ENCODE assay signal across 27 cellular contexts in the genomic region with DNA sequence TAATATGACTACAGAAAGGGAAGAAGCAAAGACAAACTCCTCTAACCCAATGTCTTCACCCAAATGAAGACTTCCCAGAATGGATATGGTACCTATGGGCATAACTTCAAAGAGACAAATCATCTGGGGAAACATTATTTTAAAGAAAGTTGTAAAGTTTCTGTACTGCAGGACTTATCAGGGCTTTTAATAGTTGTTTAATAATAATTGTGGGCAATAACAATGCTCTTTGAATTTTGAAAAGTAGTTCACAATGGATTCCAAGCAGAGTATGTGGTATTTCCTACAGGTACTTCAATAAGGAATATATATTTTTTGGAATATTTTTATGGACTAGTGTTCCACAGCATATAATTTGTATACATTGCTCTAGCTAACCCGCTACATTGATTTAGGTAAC.
"Had no signal": no experiment of that assay in that cellular context is flagged by ENCODE, and none has a peak within 500 bp of the region (broad histone marks: within the 10 kb centered on the region; RNA-seq: fewer than 3 reads in every experiment).

No MANE protein-coding gene starts in this region.

- H3K27ac ChIP-seq: stomach, suprapubic skin, testis, thoracic aorta, thyroid gland, tibial artery, tibial nerve, transverse colon, upper lobe of left lung, upper lobe of right lung, uterus, vagina had no signal

- H3K4me3 ChIP-seq: stomach, suprapubic skin, testis, thoracic aorta, thyroid gland, tibial artery, tibial nerve, transverse colon, upper lobe of left lung, upper lobe of right lung, uterus, vagina had no signal

- ATAC-seq: stimulated activated effector memory CD8-positive, alpha-beta T cell treated with anti-CD3 and anti-CD28 coated beads, Interleukin-12 subunit alpha, Interleukin-12 subunit beta, amount 100 ng/mL, for 72 hours; stimulated activated memory B cell treated with anti-CD40 and anti-IgM and Interleukin-4, amounts not matched to agents 10 μg/mL and 1 μg/mL and 100 μg/mL, for 72 hours; stimulated activated naive B cell treated with anti-CD40 and anti-IgM and Interleukin-4, amounts not matched to agents 10 μg/mL and 1 μg/mL and 100 μg/mL, for 72 hours; stimulated activated naive CD8-positive, alpha-beta T cell treated with anti-CD3 and anti-CD28 coated beads, Interleukin-15, amount 100 ng/mL, for 72 hours; stimulated activated naive CD8-positive, alpha-beta T cell treated with anti-CD3 and anti-CD28 coated beads, Interleukin-15, Interleukin-2, amounts not matched to agents 100 U/mL and 50 U/mL, for 24 hours; upper lobe of right lung had no signal

- FAIRE-seq: urothelium cell line had no signal

- H3K9me3 ChIP-seq: suprapubic skin, testis, thoracic aorta, thyroid gland, tibial artery, tibial nerve, transverse colon, upper lobe of left lung, upper lobe of right lung, uterus, vagina had no signal

- H3K27me3 ChIP-seq: stomach, suprapubic skin, testis, thyroid gland, tibial artery, tibial nerve, transverse colon, upper lobe of left lung, upper lobe of right lung, uterus, vagina had no signal

- H3K4me1 ChIP-seq: stomach, suprapubic skin, testis, thyroid gland, tibial artery, transverse colon, upper lobe of left lung, uterus, vagina had no signal

- DNase-seq: stimulated activated CD4-positive, alpha-beta T cell treated with anti-CD3 and anti-CD28 coated beads, Interleukin-2, amount 100 ng/mL, for 48 hours; stimulated activated CD4-positive, alpha-beta T cell treated with anti-CD3 and anti-CD28 coated beads, Interleukin-4, amount 100 ng/mL, for 1 hour; stimulated activated CD4-positive, alpha-beta T cell treated with anti-CD3 and anti-CD28 coated beads, Interleukin-4, amount 100 ng/mL, for 24 hours; stimulated activated CD4-positive, alpha-beta T cell treated with anti-CD3 and anti-CD28 coated beads, Interleukin-4, amount 100 ng/mL, for 4 hours; stimulated activated CD8-positive, alpha-beta memory T cell treated with anti-CD3 and anti-CD28 coated beads, Interleukin-4, amount 100 ng/mL, for 48 hours; stimulated activated naive B cell treated with anti-CD40 and anti-IgM and Interleukin-4, amounts not matched to agents 10 μg/mL and 1 μg/mL and 100 μg/mL, for 72 hours; stimulated activated naive CD4-positive, alpha-beta T cell; stimulated activated naive CD4-positive, alpha-beta T cell treated with Interleukin-2 at 50 U/mL for 16 hours; stimulated activated naive CD8-positive, alpha-beta T cell treated with anti-CD3 and anti-CD28 coated beads, Interleukin-15, amount 100 ng/mL, for 72 hours; stimulated activated naive CD8-positive, alpha-beta T cell treated with anti-CD3 and anti-CD28 coated beads, Interleukin-15, Interleukin-2, amounts not matched to agents 100 U/mL and 50 U/mL, for 24 hours; stomach; substantia nigra; testis; thyroid gland; tibial artery; transverse colon; trophoblast cell; upper lobe of left lung; upper lobe of right lung; uterus had no signal

- H3K36me3 ChIP-seq: stomach, suprapubic skin, thoracic aorta, thyroid gland, tibial artery, tibial nerve, transverse colon, upper lobe of left lung, upper lobe of right lung, uterus, vagina had no signal
